Comparison of ENCODE assay signal across 20 cellular contexts in genomic region chr12:71312767-71313375, GRCh38.
A peak's percentile ranks its signal among the peaks of the same experiment; 100 is the strongest.
DNase-seq lines count a peak whose midpoint lies in the region; ATAC-seq and TF ChIP-seq lines count a peak whose summit lies in the region.
"Had no signal": no experiment of that assay in that cellular context is flagged by ENCODE, and none has a peak within 500 bp of the region (broad histone marks: within the 10 kb centered on the region; RNA-seq: fewer than 3 reads in every experiment).

No MANE protein-coding gene starts in this region.

- H3K4me1 Mint-ChIP-seq in endodermal cell (no peaks in the 10 kb centered on the region), endothelial cell (ENCODE audit: unreplicated experiment) (peaks cover 4% of the 10 kb centered on the region)
- H3K4me1 Mint-ChIP-seq: naive B cell had no signal

- H3K36me3 ChIP-seq in MG63 (no peaks in the 10 kb centered on the region), endodermal cell (ENCODE audit: control insufficient read depth, insufficient read depth, low read length) (no peaks in the 10 kb centered on the region)
- H3K36me3 ChIP-seq: left ventricle myocardium inferior, SJSA1, upper lobe of right lung had no signal

- peak; percentile 20 for DNase-seq in COLO829 (ENCODE audit: low spot score)
- peak; percentile 43 for DNase-seq in MG63
- peak; percentile 48 for DNase-seq in endodermal cell
- DNase-seq in kidney glomerular epithelial cell (lab: John Stamatoyannopoulos, UW): peak; percentile 91
- no peak for DNase-seq in endothelial cell (ENCODE audit: low spot score)
- DNase-seq: activated CD4-positive, alpha-beta memory T cell treated with anti-CD3 and anti-CD28 coated beads for 36 hours; cerebellar nuclear complex; H9; left ventricle myocardium inferior; naive B cell; NCI-H1092 treated with DMSO at 0.1 percent for 48 hours; stimulated activated CD4-positive, alpha-beta T cell treated with anti-CD3 and anti-CD28 coated beads, Interleukin-12 subunit alpha, Interleukin-12 subunit beta, amount 100 ng/mL, for 4 hours; stimulated activated naive CD4-positive, alpha-beta T cell; upper lobe of right lung had no signal

- no peak for TF ChIP-seq CTCF in endodermal cell (conservative IDR thresholded peaks at IDR 0.05)
- no peak for TF ChIP-seq CTCF in endothelial cell (IDR thresholded peaks at IDR 0.05; ENCODE audit: unreplicated experiment)

- 72 to 79% methylated on average over 3 of the region's 3 CpGs for WGBS in endodermal cell (ENCODE audit: insufficient coverage in 1 of 2, insufficient read length in 1 of 2), 2 experiments

- H3K4me3 Mint-ChIP-seq in endodermal cell (no peak overlapping the region), endothelial cell (ENCODE audit: unreplicated experiment) (no peak overlapping the region)
- H3K4me3 Mint-ChIP-seq: activated CD4-positive, alpha-beta memory T cell treated with anti-CD3 and anti-CD28 coated beads for 36 hours; activated T-helper 1 cell treated with anti-CD3 and anti-CD28 coated beads, Interleukin-12 subunit alpha, Interleukin-12 subunit beta, Interleukin-2, Interleukin-4 antibody, amounts not matched to agents 30 ng/mL and 10 ng/mL and 1 ng/mL, durations not matched to agents 14 hours and 24 hours and 36 hours; H9; naive B cell had no signal

- H3K27me3 Mint-ChIP-seq in endodermal cell (ENCODE audit: insufficient read depth) (no peaks in the 10 kb centered on the region), endothelial cell (ENCODE audit: unreplicated experiment) (no peaks in the 10 kb centered on the region)
- H3K27me3 Mint-ChIP-seq: activated CD4-positive, alpha-beta memory T cell treated with anti-CD3 and anti-CD28 coated beads for 36 hours; progenitor cell of endocrine pancreas had no signal

- no peaks in the 10 kb centered on the region for H3K4me1 ChIP-seq in endodermal cell (ENCODE audit: control insufficient read depth, insufficient read depth, low read length)
- H3K4me1 ChIP-seq: left ventricle myocardium inferior, SJSA1, upper lobe of right lung had no signal

- H3K36me3 Mint-ChIP-seq in endodermal cell (ENCODE audit: low read depth) (no peaks in the 10 kb centered on the region), endothelial cell (ENCODE audit: low read depth, unreplicated experiment) (no peaks in the 10 kb centered on the region)
- H3K36me3 Mint-ChIP-seq: activated CD4-positive, alpha-beta memory T cell treated with anti-CD3 and anti-CD28 coated beads for 36 hours had no signal

- H3K9ac ChIP-seq in endodermal cell (ENCODE audit: extremely low read depth, low read length, poor library complexity, severe bottlenecking): no peak overlapping the region

- no peak overlapping the region for H3K27ac ChIP-seq in endodermal cell (ENCODE audit: low read depth, low read length)
- H3K27ac ChIP-seq: left ventricle myocardium inferior, SJSA1, upper lobe of right lung had no signal

- ATAC-seq in HG03342 (IDR thresholded peaks at IDR 0.05; ENCODE audit: unreplicated experiment) (no peak), HG03521 (IDR thresholded peaks at IDR 0.05; ENCODE audit: unreplicated experiment) (no peak), GM19463 (IDR thresholded peaks at IDR 0.05; ENCODE audit: unreplicated experiment) (no peak)
- ATAC-seq: upper lobe of right lung had no signal

- H3K4me3 ChIP-seq in MG63: no peak overlapping the region
- no peak overlapping the region for H3K4me3 ChIP-seq in endodermal cell (ENCODE audit: low read length)
- H3K4me3 ChIP-seq: left ventricle myocardium inferior, SJSA1, upper lobe of right lung had no signal

- H3K9me3 Mint-ChIP-seq in endodermal cell (peaks cover 2% of the 10 kb centered on the region), endothelial cell (ENCODE audit: unreplicated experiment) (no peaks in the 10 kb centered on the region)
- H3K9me3 Mint-ChIP-seq: activated CD4-positive, alpha-beta memory T cell treated with anti-CD3 and anti-CD28 coated beads for 36 hours; H9 had no signal

- peaks cover 13% of the 10 kb centered on the region; the same call in 1 of the 2 replicates for H3K9me3 ChIP-seq in MG63
- no peaks in the 10 kb centered on the region for H3K9me3 ChIP-seq in endodermal cell (ENCODE audit: control insufficient read depth, low read length)
- H3K9me3 ChIP-seq: upper lobe of right lung had no signal

- H3K27ac Mint-ChIP-seq in endodermal cell: no peak overlapping the region
- no peak overlapping the region for H3K27ac Mint-ChIP-seq in endothelial cell (ENCODE audit: unreplicated experiment)
- H3K27ac Mint-ChIP-seq: activated CD4-positive, alpha-beta memory T cell treated with anti-CD3 and anti-CD28 coated beads for 36 hours; activated T-helper 1 cell treated with anti-CD3 and anti-CD28 coated beads, Interleukin-12 subunit alpha, Interleukin-12 subunit beta, Interleukin-2, Interleukin-4 antibody, amounts not matched to agents 30 ng/mL and 10 ng/mL and 1 ng/mL, durations not matched to agents 14 hours and 24 hours and 36 hours; H9; progenitor cell of endocrine pancreas had no signal

- H3K27me3 ChIP-seq in MG63: no peaks in the 10 kb centered on the region
- no peaks in the 10 kb centered on the region for H3K27me3 ChIP-seq in endodermal cell (ENCODE audit: control insufficient read depth, insufficient read depth, low read length, poor library complexity, severe bottlenecking)
- H3K27me3 ChIP-seq: SJSA1, upper lobe of right lung had no signal
